Comparison of ENCODE assay signal across 1 cellular context in genomic region chr4:88409206-88409605, GRCh38.
TF ChIP-seq lines count a peak whose summit lies in the region.

No MANE protein-coding gene starts in this region.

TF ChIP-seq in HepG2, 621 proteins besides CTCF, POLR2A, EP300 and RAD21:
- TF ChIP-seq RFX5 (IDR thresholded peaks at IDR 0.05; ENCODE audit: low read depth, low read length) (no peak), FOXA1 (IDR thresholded peaks at IDR 0.05) (no peak), FOXA1 (CRISPR knock-in tag; IDR thresholded peaks at IDR 0.05) (no peak), ZNF607 (CRISPR knock-in tag; IDR thresholded peaks at IDR 0.05; ENCODE audit: borderline replicate concordance) (no peak)
